7 cellular contexts compared by ENCODE assay signal in the genomic region with DNA sequence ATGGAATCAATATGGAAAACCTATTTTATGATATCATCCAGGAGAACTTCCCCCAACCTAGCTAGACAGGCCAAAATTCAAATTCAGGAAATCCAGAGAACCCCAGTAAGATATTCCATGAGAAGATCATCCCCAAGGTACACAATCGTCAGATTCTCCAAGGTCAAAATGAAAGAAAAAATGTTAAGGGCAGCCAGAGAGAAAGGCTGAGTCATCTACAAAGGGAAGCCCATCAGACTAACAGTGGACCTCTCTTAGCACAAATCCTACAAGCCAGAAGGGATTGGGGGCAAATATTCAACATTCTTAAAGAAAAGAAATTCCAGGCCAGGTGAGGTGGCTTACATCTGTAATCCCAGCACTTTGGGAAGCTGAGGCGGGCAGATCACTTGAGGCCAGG. TPM values are rescaled to one million over a fixed set of nuclear protein-coding genes. Genes with fewer than 3 reads are reported as not detected.
"Had no signal": no experiment of that assay in that cellular context is flagged by ENCODE, and none has a peak within 500 bp of the region (broad histone marks: within the 10 kb centered on the region; RNA-seq: fewer than 3 reads in every experiment).

No MANE protein-coding gene starts in this region.

RNA-seq across cellular contexts. Expression of a gene that starts 11.7 kb away (rescaled TPM):
- total RNA-seq: GM23248, GM23338, H1, H4, H7, H9, HFFc6 had no signal
- polyA plus RNA-seq: GM23248, GM23338, H1 had no signal
